In genomic region chr19:33411621-33412180, GRCh38 we compare ENCODE assay signal across 26 cellular contexts.
"Had no signal": no experiment of that assay in that cellular context is flagged by ENCODE, and none has a peak within 500 bp of the region (broad histone marks: within the 10 kb centered on the region; RNA-seq: fewer than 3 reads in every experiment).

No MANE protein-coding gene starts in this region.

- ATAC-seq: activated CD4-positive, CD25-positive, alpha-beta regulatory T cell treated with anti-CD3 and anti-CD28 coated beads, Interleukin-2, amount 50 U/mL, for 24 hours; activated CD8-positive, alpha-beta T cell treated with anti-CD3 and anti-CD28 coated beads for 36 hours; activated T-cell treated with anti-CD3 and anti-CD28 coated beads, Interleukin-2, amount 50 U/mL, for 4 hours; activated T-helper 17 cell treated with anti-CD3 and anti-CD28 coated beads, Interleukin-2, amount 50 U/mL, for 72 hours; esophagus mucosa; T-helper 17 cell had no signal

- H3K36me3 ChIP-seq: colonic mucosa had no signal

- DNase-seq: activated B cell treated with CpG ODN at 0.5 μM for 24 hours; activated CD4-positive, alpha-beta T cell treated with anti-CD3 and anti-CD28 coated beads for 48 hours; activated CD4-positive, alpha-beta T cell treated with anti-CD3 and anti-CD28 coated beads, Interleukin-2, amount 50 U/mL, for 1 hour; activated CD4-positive, alpha-beta T cell treated with anti-CD3 and anti-CD28 coated beads, Interleukin-2, amount 50 U/mL, for 48 hours; activated CD8-positive, alpha-beta memory T cell treated with anti-CD3 and anti-CD28 coated beads for 24 hours; activated CD8-positive, alpha-beta T cell treated with anti-CD3 and anti-CD28 coated beads for 36 hours; activated effector memory CD4-positive, alpha-beta T cell treated with Interleukin-2 at 50 U/mL for 16 hours; activated gamma-delta T cell treated with Interleukin-2 at 50 U/mL for 16 hours; activated naive CD4-positive, alpha-beta T cell treated with anti-CD3 and anti-CD28 coated beads, Interleukin-2, amount 50 U/mL, for 16 hours; activated naive CD4-positive, alpha-beta T cell treated with Interleukin-2 at 50 U/mL for 16 hours; activated T-cell treated with anti-CD3 and anti-CD28 coated beads, Interleukin-2, amount 50 U/mL, for 4 hours; amniotic stem cell; anterior cingulate cortex; central memory CD4-positive, alpha-beta T cell; cerebellar nuclear complex; colonic mucosa; effector memory CD4-positive, alpha-beta T cell; endodermal cell; foreskin fibroblast; T-helper 1 cell; T-helper 17 cell; T1000; WERI-Rb-1 had no signal

- H3K9me3 ChIP-seq: colonic mucosa had no signal

- H3K27ac ChIP-seq: colonic mucosa, WERI-Rb-1 had no signal

- H3K27me3 ChIP-seq: colonic mucosa had no signal

- H3K4me1 ChIP-seq: colonic mucosa had no signal

- H3K4me3 ChIP-seq: colonic mucosa had no signal
